ENCODE assay signal across 8 cellular contexts in the genomic region with DNA sequence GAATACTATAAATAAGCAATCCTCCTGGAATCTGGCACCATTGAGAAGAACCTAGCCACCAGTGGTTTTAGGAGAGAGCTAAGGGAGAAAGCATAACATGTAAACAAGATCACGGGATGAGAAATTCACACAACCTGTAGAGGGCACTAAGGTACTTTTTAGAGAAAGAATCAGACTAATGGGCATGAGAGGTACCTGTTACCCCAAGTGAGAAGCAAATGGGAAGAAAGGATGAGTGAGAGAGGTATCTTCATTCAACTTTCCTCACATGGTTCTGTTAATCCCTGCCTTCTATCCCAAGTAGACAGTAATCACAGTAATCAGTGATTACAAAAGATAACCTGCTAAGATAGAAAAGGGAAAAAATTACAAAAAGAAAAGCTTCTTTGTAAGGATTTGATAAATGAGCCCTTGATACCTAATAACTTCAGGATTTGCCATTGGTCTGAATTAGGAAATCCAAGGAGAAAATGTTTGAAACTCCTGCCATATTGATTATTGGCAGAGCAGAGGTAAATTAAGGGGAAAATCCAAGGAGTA.
DNase-seq lines count a peak whose midpoint lies in the region; ATAC-seq lines count a peak whose summit lies in the region.

No MANE protein-coding gene starts in this region.

- H3K27me3 ChIP-seq in MG63, result no peaks in the 10 kb centered on the region; the same call in 1 of the 2 replicates

- no peak overlapping the region for H3K4me3 ChIP-seq in MG63

- H3K36me3 ChIP-seq in MG63, result no peaks in the 10 kb centered on the region

- DNase-seq in AG08395 (ENCODE audit: low spot score) (peak; percentile 57), NCI-H2196 (lab: John Stamatoyannopoulos, UW; ENCODE audit: unreplicated experiment) (peak; percentile 41), cerebellar cortex (ENCODE audit: low spot score) (peak; percentile 5), midbrain (lab: John Stamatoyannopoulos, UW) (peak; percentile 15), MG63 (no peak), GM19240 (ENCODE audit: insufficient read length, low spot score) (no peak)

- ATAC-seq in GM18909 (IDR thresholded peaks at IDR 0.05; ENCODE audit: poor library complexity, unreplicated experiment) (peak; percentile 61), HG03064 (IDR thresholded peaks at IDR 0.05; ENCODE audit: low read depth, unreplicated experiment) (peak; percentile 53)

- no peaks in the 10 kb centered on the region for H3K9me3 ChIP-seq in MG63

Comparison
In these comparisons a context has a peak if more than half of its experiments do, and no peak if none do; other contexts are left out.
1. DNase-seq: peak in AG08395 (single experiment), NCI-H2196 (single experiment), cerebellar cortex (single experiment) and midbrain (single experiment); none in MG63 (single experiment) and GM19240 (single experiment).